ENCODE assay signal across 8 cellular contexts in genomic region chrX:119218198-119218597, GRCh38. TPM values are rescaled to one million over a fixed set of nuclear protein-coding genes. Genes with fewer than 3 reads are reported as not detected.
DNase-seq lines count a peak whose midpoint lies in the region; TF ChIP-seq lines count a peak whose summit lies in the region.
"Had no signal": no experiment of that assay in that cellular context is flagged by ENCODE, and none has a peak within 500 bp of the region (broad histone marks: within the 10 kb centered on the region; RNA-seq: fewer than 3 reads in every experiment).

No MANE protein-coding gene starts in this region.

- H3K9me3 ChIP-seq in suprapubic skin: no peaks in the 10 kb centered on the region
- H3K9me3 ChIP-seq in CD4-positive, alpha-beta memory T cell (ENCODE audit: control insufficient read depth in 1 of 2, low read length in 2 of 2): no peaks in the 10 kb centered on the region

- no peaks in the 10 kb centered on the region for H4K20me1 ChIP-seq in KMS-11 (ENCODE audit: insufficient read depth)

- 28% methylated on average over 4 of the region's 4 CpGs for WGBS in suprapubic skin

- intact Hi-C loops in CD4-positive, alpha-beta memory T cell (cut with micrococcal nuclease): loop anchor here (1.0 kb wide), 1 partner anchor 371 kb away; no protein-coding TSS in a partner anchor

- DNase-seq in EH (ENCODE audit: low read depth): peak; percentile 27
- DNase-seq in cerebellum (ENCODE audit: low spot score): peak; percentile 27
- DNase-seq in neural crest cell (ENCODE audit: low read depth, low spot score): no peak
- DNase-seq in SHP77 treated with DMSO at 0.1 percent for 48 hours (lab: John Stamatoyannopoulos, UW): no peak
- DNase-seq in suprapubic skin (ENCODE audit: low spot score in 2 of 2): no peak
- no peak for DNase-seq in CD4-positive, alpha-beta memory T cell
- DNase-seq: activated CD4-positive, alpha-beta T cell treated with anti-CD3 and anti-CD28 coated beads, Interleukin-2, amount 50 U/mL, for 48 hours had no signal

- no peak overlapping the region for H2AFZ ChIP-seq in KMS-11 (ENCODE audit: low read depth)

- H3K27ac ChIP-seq in KMS-11 (no peak overlapping the region), suprapubic skin (no peak overlapping the region)
- H3K27ac ChIP-seq in CD4-positive, alpha-beta memory T cell (ENCODE audit: low read depth, low read length): no peak overlapping the region

- peaks cover 14% of the 10 kb centered on the region for H3K9me3 Mint-ChIP-seq in neural crest cell
- H3K9me3 Mint-ChIP-seq in CD4-positive, alpha-beta memory T cell: no peaks in the 10 kb centered on the region

- H3K4me1 Mint-ChIP-seq in neural crest cell: peaks cover 5% of the 10 kb centered on the region
- no peaks in the 10 kb centered on the region for H3K4me1 Mint-ChIP-seq in CD4-positive, alpha-beta memory T cell

- POLR2A ChIA-PET in CD4-positive, alpha-beta memory T cell (lab: Charles Lee; ENCODE audit: partially characterized antibody): no interaction called here

- no peaks in the 10 kb centered on the region for H3K79me2 ChIP-seq in KMS-11 (ENCODE audit: insufficient read depth, low read depth)

- CTCF ChIA-PET in CD4-positive, alpha-beta memory T cell (lab: Charles Lee; ENCODE audit: partially characterized antibody): interaction anchor here (0.9 to 1.6 kb wide), 2 partner anchors 11 to 99 kb away, joined by 3 to 4 read pairs; no protein-coding TSS in a partner anchor

- TF ChIP-seq CTCF in KMS-11 (conservative IDR thresholded peaks at IDR 0.05; ENCODE audit: low read depth, low read length): peak; percentile 58
- TF ChIP-seq CTCF in neural crest cell (conservative IDR thresholded peaks at IDR 0.05): peak; percentile 60
- peak in 1 of 2 donors; percentile 13 for TF ChIP-seq CTCF in suprapubic skin (IDR thresholded peaks at IDR 0.05)

- no peak overlapping the region for H3K4me3 Mint-ChIP-seq in neural crest cell
- H3K4me3 Mint-ChIP-seq in CD4-positive, alpha-beta memory T cell: no peak overlapping the region

- no peak overlapping the region for H3K27ac Mint-ChIP-seq in neural crest cell (ENCODE audit: unreplicated experiment)
- H3K27ac Mint-ChIP-seq in CD4-positive, alpha-beta memory T cell: no peak overlapping the region

- H3K4me3 ChIP-seq in KMS-11 (IDR thresholded peaks at IDR 0.05; ENCODE audit: insufficient read depth, low read depth, low read length): no peak overlapping the region
- H3K4me3 ChIP-seq in suprapubic skin: no peak overlapping the region
- H3K4me3 ChIP-seq in CD4-positive, alpha-beta memory T cell (ENCODE audit: low read length in 2 of 2): no peak overlapping the region

- no peak overlapping the region for H3K9ac ChIP-seq in KMS-11

- no peaks in the 10 kb centered on the region for H3K36me3 Mint-ChIP-seq in neural crest cell (ENCODE audit: low read depth)
- no peaks in the 10 kb centered on the region for H3K36me3 Mint-ChIP-seq in CD4-positive, alpha-beta memory T cell

- no peak for TF ChIP-seq POLR2A in suprapubic skin (IDR thresholded peaks at IDR 0.05)

- H3K27me3 Mint-ChIP-seq in neural crest cell (ENCODE audit: low read depth): no peaks in the 10 kb centered on the region
- peaks cover 4 to 15% of the 10 kb centered on the region in 2 donors for H3K27me3 Mint-ChIP-seq in CD4-positive, alpha-beta memory T cell

- no peaks in the 10 kb centered on the region for H3K36me3 ChIP-seq in KMS-11 (ENCODE audit: insufficient read depth)
- no peaks in the 10 kb centered on the region for H3K36me3 ChIP-seq in suprapubic skin
- no peaks in the 10 kb centered on the region for H3K36me3 ChIP-seq in CD4-positive, alpha-beta memory T cell (ENCODE audit: insufficient read depth, low read length)

- H3K27me3 ChIP-seq in KMS-11 (ENCODE audit: insufficient read depth, low read depth): no peaks in the 10 kb centered on the region
- no peaks in the 10 kb centered on the region for H3K27me3 ChIP-seq in suprapubic skin
- no peaks in the 10 kb centered on the region for H3K27me3 ChIP-seq in CD4-positive, alpha-beta memory T cell (ENCODE audit: insufficient read depth, low read length)

- TF ChIP-seq EP300 in suprapubic skin (IDR thresholded peaks at IDR 0.05): no peak

- no peak overlapping the region for H3K4me2 ChIP-seq in KMS-11

- H3K4me1 ChIP-seq in KMS-11 (ENCODE audit: low read depth, poor library complexity, severe bottlenecking) (no peaks in the 10 kb centered on the region), suprapubic skin (no peaks in the 10 kb centered on the region)
- H3K4me1 ChIP-seq in CD4-positive, alpha-beta memory T cell (ENCODE audit: insufficient read depth, low read length): no peaks in the 10 kb centered on the region

RNA-seq across cellular contexts. Expression of gene PGRMC1, which starts 17.9 kb away (rescaled TPM):
- total RNA-seq in cerebellum (149 TPM), neural crest cell (202 and 210 TPM in 2 replicates), suprapubic skin (10 to 100 TPM; 56.8 to 92.7 (median 77.2) TPM)
- total RNA-seq in CD4-positive, alpha-beta memory T cell: 10 to 100 TPM; 15.9 to 17.2 TPM
- polyA plus RNA-seq in CD4-positive, alpha-beta memory T cell: 10 to 100 TPM; 21.2 to 29.7 TPM

Comparison
In these comparisons a context has a peak if more than half of its experiments do, and no peak if none do; other contexts are left out.
1. DNase-seq: peak in EH (single experiment) and cerebellum (single experiment); none in neural crest cell (single experiment), SHP77 treated with DMSO at 0.1 percent for 48 hours (single experiment), suprapubic skin (0 of 2) and CD4-positive, alpha-beta memory T cell (0 of 5).